ENCODE assay signal across 9 cellular contexts in genomic region chr6:85323435-85324040, GRCh38.
DNase-seq lines count a peak whose midpoint lies in the region; ATAC-seq and TF ChIP-seq lines count a peak whose summit lies in the region.
"Had no signal": no experiment of that assay in that cellular context is flagged by ENCODE, and none has a peak within 500 bp of the region (broad histone marks: within the 10 kb centered on the region; RNA-seq: fewer than 3 reads in every experiment).

No MANE protein-coding gene starts in this region.

- POLR2A ChIA-PET in naive thymus-derived CD4-positive, alpha-beta T cell (lab: Charles Lee), result no interaction called here

- CTCF ChIA-PET in Calu3 (lab: Charles Lee), result interaction anchor here (1.4 to 1.8 kb wide), 2 partner anchors 194 to 901 kb away, joined by 5 read pairs; no protein-coding TSS in a partner anchor
- CTCF ChIA-PET in naive thymus-derived CD4-positive, alpha-beta T cell (lab: Charles Lee), result interaction anchor here (1.3 kb wide), 1 partner anchor 1708 kb away, joined by 4 read pairs; no protein-coding TSS in a partner anchor

- intact Hi-C loops in Calu3 (cut with micrococcal nuclease; ENCODE audit: unreplicated experiment), result loop anchor here (1.0 to 10.0 kb wide), 6 partner anchors 195 to 901 kb away; no protein-coding TSS in a partner anchor
- intact Hi-C loops in naive thymus-derived CD4-positive, alpha-beta T cell (cut with micrococcal nuclease), result loop anchor here in 1 of 2 donors (1.0 kb wide), 2 partner anchors 895 to 1708 kb away; no protein-coding TSS in a partner anchor

- H3K36me3 ChIP-seq in naive thymus-derived CD4-positive, alpha-beta T cell (ENCODE audit: control insufficient read depth in 2 of 3, insufficient read depth in 3 of 3, low read length in 3 of 3), result no peaks in the 10 kb centered on the region

- no peaks in the 10 kb centered on the region for H3K9me3 ChIP-seq in naive thymus-derived CD4-positive, alpha-beta T cell (ENCODE audit: control insufficient read depth in 2 of 3, low read length in 3 of 3)

- no TSS peak for BruUV-seq in Calu3 (replicated peaks; lab: Mats Ljungman, UMichigan)

- DNase-seq in Calu3 (peak; percentile 85), NCI-H774 (lab: John Stamatoyannopoulos, UW) (peak; percentile 74), endothelial cell (ENCODE audit: low spot score) (peak; percentile 85)
- peak; percentile 49 to 53 for DNase-seq in activated CD8-positive, alpha-beta memory T cell treated with anti-CD3 and anti-CD28 coated beads for 1 hour (ENCODE audit: extremely low read depth in 1 of 2, low read depth in 1 of 2)
- peak; percentile 17 to 67 (median 42) for DNase-seq in naive thymus-derived CD4-positive, alpha-beta T cell
- DNase-seq in stimulated activated naive CD8-positive, alpha-beta T cell treated with anti-CD3 and anti-CD28 coated beads, Interleukin-15, Interleukin-2, amounts not matched to agents 100 U/mL and 50 U/mL, for 24 hours, result peak; percentile 84

- H3K36me3 Mint-ChIP-seq in Calu3 (ENCODE audit: insufficient read depth, unreplicated experiment) (no peaks in the 10 kb centered on the region), endothelial cell (ENCODE audit: low read depth, unreplicated experiment) (peaks cover 5% of the 10 kb centered on the region)
- H3K36me3 Mint-ChIP-seq in naive thymus-derived CD4-positive, alpha-beta T cell, result no peaks in the 10 kb centered on the region

- H3K4me3 ChIP-seq in naive thymus-derived CD4-positive, alpha-beta T cell (ENCODE audit: low read length), result no peak overlapping the region

- H3K9me3 Mint-ChIP-seq in Calu3 (ENCODE audit: low read depth, unreplicated experiment), result no peaks in the 10 kb centered on the region
- H3K9me3 Mint-ChIP-seq in endothelial cell (ENCODE audit: unreplicated experiment), result peaks cover 4% of the 10 kb centered on the region
- peaks cover 0 to 8% (median 4%) of the 10 kb centered on the region in 11 donors for H3K9me3 Mint-ChIP-seq in naive thymus-derived CD4-positive, alpha-beta T cell
- H3K9me3 Mint-ChIP-seq: dendritic cell treated with granulocyte-macrophage colony-stimulating factor and Interleukin-4, amounts not matched to agents 40 ng/mL and 50 ng/mL, for 4 days had no signal

- peak; percentile 90 for ATAC-seq in GM19463 (IDR thresholded peaks at IDR 0.05; ENCODE audit: unreplicated experiment)
- peak; percentile 85 for ATAC-seq in HG03575 (IDR thresholded peaks at IDR 0.05; ENCODE audit: extremely low read depth, insufficient number of reproducible peaks, low FRiP score, unreplicated experiment)
- ATAC-seq in naive thymus-derived CD4-positive, alpha-beta T cell, result peak; percentile 54
- no peak for ATAC-seq in stimulated activated naive CD8-positive, alpha-beta T cell treated with anti-CD3 and anti-CD28 coated beads, Interleukin-15, Interleukin-2, amounts not matched to agents 100 U/mL and 50 U/mL, for 24 hours

- H3K4me1 Mint-ChIP-seq in Calu3 (ENCODE audit: low read depth, unreplicated experiment) (no peaks in the 10 kb centered on the region), endothelial cell (ENCODE audit: unreplicated experiment) (peaks cover 2% of the 10 kb centered on the region)
- peaks cover 0 to 5% (median 0%) of the 10 kb centered on the region in 7 donors for H3K4me1 Mint-ChIP-seq in naive thymus-derived CD4-positive, alpha-beta T cell

- H3K27ac Mint-ChIP-seq in Calu3 (ENCODE audit: unreplicated experiment) (no peak overlapping the region), endothelial cell (ENCODE audit: unreplicated experiment) (no peak overlapping the region)
- peak overlapping the region in 1 of 9 donors; percentile 26 for H3K27ac Mint-ChIP-seq in naive thymus-derived CD4-positive, alpha-beta T cell
- H3K27ac Mint-ChIP-seq: dendritic cell treated with granulocyte-macrophage colony-stimulating factor and Interleukin-4, amounts not matched to agents 40 ng/mL and 50 ng/mL, for 4 days had no signal

- TF ChIP-seq CTCF in Calu3 (IDR thresholded peaks at IDR 0.05; ENCODE audit: unreplicated experiment), result peak; percentile 77
- TF ChIP-seq CTCF in endothelial cell (IDR thresholded peaks at IDR 0.05; ENCODE audit: unreplicated experiment), result peak; percentile 83

- no peaks in the 10 kb centered on the region for H3K4me1 ChIP-seq in naive thymus-derived CD4-positive, alpha-beta T cell (ENCODE audit: control insufficient read depth in 2 of 2, insufficient read depth in 2 of 2, low read length in 2 of 2)

- no peak overlapping the region for H3K4me3 Mint-ChIP-seq in Calu3 (ENCODE audit: low read depth, unreplicated experiment)
- H3K4me3 Mint-ChIP-seq in endothelial cell (ENCODE audit: unreplicated experiment), result no peak overlapping the region
- H3K4me3 Mint-ChIP-seq in naive thymus-derived CD4-positive, alpha-beta T cell, result no peak overlapping the region
- H3K4me3 Mint-ChIP-seq: dendritic cell treated with granulocyte-macrophage colony-stimulating factor and Interleukin-4, amounts not matched to agents 40 ng/mL and 50 ng/mL, for 4 days had no signal

- H3K27me3 Mint-ChIP-seq in Calu3 (ENCODE audit: unreplicated experiment) (no peaks in the 10 kb centered on the region), endothelial cell (ENCODE audit: unreplicated experiment) (peaks cover 5% of the 10 kb centered on the region)
- H3K27me3 Mint-ChIP-seq in naive thymus-derived CD4-positive, alpha-beta T cell, result peaks cover 0 to 16% (median 10%) of the 10 kb centered on the region in 5 donors
- H3K27me3 Mint-ChIP-seq: dendritic cell treated with granulocyte-macrophage colony-stimulating factor and Interleukin-4, amounts not matched to agents 40 ng/mL and 50 ng/mL, for 4 days had no signal

- H3K27ac ChIP-seq in naive thymus-derived CD4-positive, alpha-beta T cell (ENCODE audit: low read depth, low read length), result no peak overlapping the region

- H3K27me3 ChIP-seq in naive thymus-derived CD4-positive, alpha-beta T cell (ENCODE audit: control insufficient read depth in 2 of 2, insufficient read depth in 2 of 2, low read length in 2 of 2), result no peaks in the 10 kb centered on the region
